Comparison of ENCODE assay signal across 2 cellular contexts in genomic region chr17:47240375-47240764, GRCh38.
TF ChIP-seq lines count a peak whose summit lies in the region.

No MANE protein-coding gene starts in this region.

TF ChIP-seq in liver, 16 proteins besides CTCF, POLR2A, EP300 and RAD21:
- TF ChIP-seq TAF1 (conservative IDR thresholded peaks at IDR 0.05) (no peak), MAX (IDR thresholded peaks at IDR 0.05) (peak; percentile 6), NR2F2 (IDR thresholded peaks at IDR 0.05) (peak; percentile 14), RXRA (IDR thresholded peaks at IDR 0.05) (peak in 1 of 2 donors; percentile 2), SP1 (IDR thresholded peaks at IDR 0.05) (no peak), ATF3 (IDR thresholded peaks at IDR 0.05) (no peak), HNF4G (IDR thresholded peaks at IDR 0.05) (no peak)

TF ChIP-seq in HepG2, 621 proteins besides CTCF, POLR2A, EP300 and RAD21:
- TF ChIP-seq E2F2 (CRISPR knock-in tag; IDR thresholded peaks at IDR 0.05; ENCODE audit: borderline replicate concordance): no peak
- TF ChIP-seq ZNF143 (CRISPR knock-in tag; IDR thresholded peaks at IDR 0.05): no peak
- TF ChIP-seq ZFP82 (CRISPR knock-in tag; IDR thresholded peaks at IDR 0.05; ENCODE audit: borderline replicate concordance): no peak
- no peak for TF ChIP-seq MBNL3 (CRISPR knock-in tag; conservative IDR thresholded peaks at IDR 0.05)
- TF ChIP-seq GFI1 (CRISPR knock-in tag; IDR thresholded peaks at IDR 0.05; ENCODE audit: borderline replicate concordance): no peak
- no peak for TF ChIP-seq ZNF549 (CRISPR knock-in tag; IDR thresholded peaks at IDR 0.05)
- TF ChIP-seq ASH2L (IDR thresholded peaks at IDR 0.05; ENCODE audit: insufficient read length, low read depth, low read length): no peak
- no peak for TF ChIP-seq ZNF282 (IDR thresholded peaks at IDR 0.05; ENCODE audit: partially characterized antibody)
- no peak for TF ChIP-seq SALL2 (CRISPR knock-in tag; IDR thresholded peaks at IDR 0.05)
- TF ChIP-seq CENPBD1 (CRISPR knock-in tag; IDR thresholded peaks at IDR 0.05; ENCODE audit: borderline replicate concordance, low read depth): no peak
- TF ChIP-seq MEIS1 (CRISPR knock-in tag; IDR thresholded peaks at IDR 0.05; ENCODE audit: borderline replicate concordance): no peak
